ENCODE assay signal across 10 cellular contexts in the genomic region with DNA sequence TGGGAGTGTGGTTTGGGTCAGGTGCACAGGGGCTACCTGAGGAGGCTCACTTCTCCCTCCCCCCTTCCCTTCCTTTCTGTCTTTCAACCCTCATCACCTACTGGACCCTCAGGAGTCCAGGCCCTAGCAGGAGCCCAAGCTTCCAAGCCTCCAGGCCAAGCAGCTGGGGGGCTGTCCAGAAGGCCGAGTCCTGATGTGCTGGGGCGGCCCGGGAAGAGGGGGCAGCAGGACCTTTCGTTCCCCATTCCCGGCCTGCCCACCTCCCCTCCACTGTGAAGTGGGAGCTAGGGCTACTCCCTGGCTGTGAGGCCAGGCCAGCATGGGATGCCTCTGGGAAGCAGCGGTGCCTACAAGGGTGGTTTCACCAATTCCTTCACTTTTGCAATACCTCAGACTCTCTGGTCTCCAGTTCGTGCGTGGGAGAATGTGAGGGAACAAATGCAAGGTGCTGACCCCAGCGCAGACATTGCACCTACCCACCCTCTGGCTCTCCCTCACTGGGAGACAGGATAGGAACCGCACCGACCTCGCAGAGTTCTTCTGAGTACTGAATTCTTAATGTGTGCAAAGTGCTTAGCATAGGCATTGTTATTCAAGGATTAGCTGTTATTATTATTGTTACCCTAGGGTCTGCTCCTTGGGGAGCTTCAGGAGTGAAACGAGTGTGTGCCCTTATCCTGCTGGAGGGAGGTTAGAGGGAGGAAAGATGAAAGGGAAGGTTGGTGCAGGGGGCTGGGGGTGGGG. TPM values are rescaled to one million over a fixed set of nuclear protein-coding genes. Genes with fewer than 3 reads are reported as not detected.
DNase-seq lines count a peak whose midpoint lies in the region; ATAC-seq and TF ChIP-seq lines count a peak whose summit lies in the region.
"Had no signal": no experiment of that assay in that cellular context is flagged by ENCODE, and none has a peak within 500 bp of the region (broad histone marks: within the 10 kb centered on the region; RNA-seq: fewer than 3 reads in every experiment).

No MANE protein-coding gene starts in this region.

- H3K9ac ChIP-seq in HUES64 (ENCODE audit: low read depth, low read length) (no peak overlapping the region), duodenal mucosa (ENCODE audit: low read depth in 1 of 2, low read length in 2 of 2) (peak overlapping the region; percentile 27 to 61), muscle layer of colon (ENCODE audit: low read length) (peak overlapping the region; percentile 9)

- H3K27ac ChIP-seq in HUES64 (ENCODE audit: low read depth, low read length), result no peak overlapping the region
- no peak overlapping the region for H3K27ac ChIP-seq in duodenal mucosa (ENCODE audit: low read depth, low read length)
- H3K27ac ChIP-seq in muscle layer of colon (ENCODE audit: low read depth, low read length), result peak overlapping the region; percentile 45
- peak overlapping the region; percentile 31 to 67 for H3K27ac ChIP-seq in thoracic aorta

- WGBS in HUES64, result 3% methylated on average over 13 of the region's 13 CpGs

- H3K27me3 ChIP-seq in HUES64 (ENCODE audit: insufficient read depth, low read length) (peaks cover 94% of the 10 kb centered on the region), duodenal mucosa (ENCODE audit: control insufficient read depth in 1 of 2, insufficient read depth in 2 of 2, low read length in 2 of 2) (no peaks in the 10 kb centered on the region), muscle layer of colon (ENCODE audit: control insufficient read depth in 1 of 2, insufficient read depth in 2 of 2, low read length in 2 of 2) (no peaks in the 10 kb centered on the region), thoracic aorta (replicated peaks; ENCODE audit: insufficient read depth) (no peaks in the 10 kb centered on the region)

- peak overlapping the region; percentile 50; the same call in 1 of the 2 replicates for H3K4me3 ChIP-seq in HUES64 (ENCODE audit: low read length)
- peak overlapping the region; percentile 55 to 67 for H3K4me3 ChIP-seq in duodenal mucosa (ENCODE audit: low read depth in 1 of 2, low read length in 2 of 2)
- H3K4me3 ChIP-seq in muscle layer of colon (ENCODE audit: low read depth in 1 of 2, low read length in 2 of 2), result peak overlapping the region in 1 of 2 donors; percentile 15
- H3K4me3 ChIP-seq in thoracic aorta, result no peak overlapping the region

- DNase-seq in thoracic aorta (ENCODE audit: low spot score) (no peak), NCI-H446 treated with DMSO at 0.1 percent for 48 hours (lab: John Stamatoyannopoulos, UW) (no peak), omental fat pad (ENCODE audit: low spot score) (no peak), ecto neural progenitor cell (ENCODE audit: low spot score) (no peak)
- DNase-seq: DMS153, NCI-H510A had no signal

- H3K9me3 ChIP-seq in HUES64 (ENCODE audit: insufficient read depth, low read depth, low read length), result no peaks in the 10 kb centered on the region
- H3K9me3 ChIP-seq in duodenal mucosa (ENCODE audit: control insufficient read depth in 1 of 2, low read length in 2 of 2), result no peaks in the 10 kb centered on the region
- H3K9me3 ChIP-seq in muscle layer of colon (ENCODE audit: low read length), result no peaks in the 10 kb centered on the region
- no peaks in the 10 kb centered on the region for H3K9me3 ChIP-seq in thoracic aorta

- H3K36me3 ChIP-seq in HUES64 (ENCODE audit: insufficient read depth, low read length), result no peaks in the 10 kb centered on the region
- no peaks in the 10 kb centered on the region for H3K36me3 ChIP-seq in duodenal mucosa (ENCODE audit: control insufficient read depth in 1 of 2, insufficient read depth in 2 of 2, low read length in 2 of 2)
- no peaks in the 10 kb centered on the region for H3K36me3 ChIP-seq in muscle layer of colon (ENCODE audit: insufficient read depth, low read length)
- no peaks in the 10 kb centered on the region for H3K36me3 ChIP-seq in thoracic aorta

- H3K4me1 ChIP-seq in HUES64 (ENCODE audit: insufficient read depth, low read length), result peaks cover 38% of the 10 kb centered on the region
- peaks cover 69 to 71% of the 10 kb centered on the region in 2 donors for H3K4me1 ChIP-seq in duodenal mucosa (ENCODE audit: control insufficient read depth in 1 of 2, insufficient read depth in 2 of 2, low read length in 2 of 2)
- H3K4me1 ChIP-seq in muscle layer of colon (ENCODE audit: insufficient read depth, low read length), result peaks cover 45% of the 10 kb centered on the region
- H3K4me1 ChIP-seq in thoracic aorta (ENCODE audit: control insufficient read depth in 1 of 2, low read depth in 2 of 2), result peaks cover 12 to 46% of the 10 kb centered on the region in 2 donors

- no peak for TF ChIP-seq CTCF in thoracic aorta (IDR thresholded peaks at IDR 0.05)
- TF ChIP-seq CTCF in omental fat pad (IDR thresholded peaks at IDR 0.05), result no peak

- ATAC-seq in thoracic aorta (ENCODE audit: insufficient number of reproducible peaks, low FRiP score, low read depth) (no peak), omental fat pad (ENCODE audit: low FRiP score) (no peak), GM19397 (IDR thresholded peaks at IDR 0.05; ENCODE audit: unreplicated experiment) (no peak)

RNA-seq across cellular contexts. Expression of a gene that starts 2.5 kb away (rescaled TPM):
- 6.9 TPM for polyA plus RNA-seq in HUES64 (2013, experiment 1 of 2)
- 7.9 TPM for polyA plus RNA-seq in HUES64 (2013, experiment 2 of 2)
- total RNA-seq in thoracic aorta (1 to 10 TPM; 2.8 to 5.0 TPM), omental fat pad (1 to 10 TPM in 3 of 4 donors, under 1 TPM in 1; 0.79 to 3.1 (median 2.1) TPM)

Comparison
In these comparisons a context has a peak if more than half of its experiments do, and no peak if none do; other contexts are left out.
1. H3K27ac ChIP-seq: peak in muscle layer of colon (single experiment) and thoracic aorta (2 of 2); none in HUES64 (single experiment) and duodenal mucosa (single experiment).